ENCODE assay signal across 1 cellular context in the genomic region with DNA sequence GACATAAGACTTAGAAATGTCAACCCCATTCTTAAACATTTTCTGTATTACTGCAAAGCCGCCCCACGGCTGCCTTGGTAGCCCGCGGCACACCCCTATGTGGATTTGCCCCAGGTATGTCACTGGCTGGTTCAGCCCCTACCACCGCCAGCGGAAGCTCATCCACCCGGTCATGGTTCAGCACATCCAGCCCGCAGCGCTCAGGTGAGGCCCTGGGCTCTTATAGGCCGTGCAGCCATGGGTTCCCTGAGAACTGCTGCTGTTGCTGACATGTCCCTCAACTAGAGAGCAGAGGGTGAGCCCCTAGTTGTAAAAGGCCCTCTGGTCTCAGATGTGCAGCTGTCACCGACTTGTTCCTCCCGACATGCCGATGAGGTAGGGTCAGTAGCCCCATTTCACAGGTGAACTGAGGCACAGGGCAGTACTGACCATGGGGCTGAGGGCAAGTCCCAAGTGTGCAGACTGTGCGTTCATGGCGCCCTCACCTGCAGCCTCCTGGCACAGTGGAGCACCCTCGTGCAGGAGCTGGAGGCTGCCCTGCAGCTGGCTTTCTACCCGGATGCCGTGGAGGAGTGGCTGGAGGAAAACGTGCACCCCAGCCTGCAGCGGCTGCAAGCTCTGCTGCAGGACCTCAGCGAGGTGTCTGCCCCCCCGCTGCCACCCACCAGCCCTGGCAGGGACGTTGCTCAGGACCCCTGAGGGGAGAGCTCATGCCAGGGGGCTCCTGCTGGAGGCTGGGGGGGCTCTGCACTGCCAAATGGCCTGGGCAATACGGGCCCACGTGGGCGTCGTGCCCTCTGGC.
TF ChIP-seq lines count a peak whose summit lies in the region.

No MANE protein-coding gene starts in this region.

TF ChIP-seq in H1, 55 proteins besides CTCF, POLR2A, EP300 and RAD21:
- TF ChIP-seq BRCA1 (IDR thresholded peaks at IDR 0.05; ENCODE audit: low read depth, low read length) (no peak), ZNF274 (IDR thresholded peaks at IDR 0.05; ENCODE audit: borderline replicate concordance, extremely low read depth, low read length) (no peak), SRF (IDR thresholded peaks at IDR 0.05; ENCODE audit: low read depth, low read length) (no peak), RXRA (IDR thresholded peaks at IDR 0.05; ENCODE audit: insufficient read depth, low read depth, low read length) (no peak)
